ENCODE assay signal across 2 cellular contexts in the genomic region with DNA sequence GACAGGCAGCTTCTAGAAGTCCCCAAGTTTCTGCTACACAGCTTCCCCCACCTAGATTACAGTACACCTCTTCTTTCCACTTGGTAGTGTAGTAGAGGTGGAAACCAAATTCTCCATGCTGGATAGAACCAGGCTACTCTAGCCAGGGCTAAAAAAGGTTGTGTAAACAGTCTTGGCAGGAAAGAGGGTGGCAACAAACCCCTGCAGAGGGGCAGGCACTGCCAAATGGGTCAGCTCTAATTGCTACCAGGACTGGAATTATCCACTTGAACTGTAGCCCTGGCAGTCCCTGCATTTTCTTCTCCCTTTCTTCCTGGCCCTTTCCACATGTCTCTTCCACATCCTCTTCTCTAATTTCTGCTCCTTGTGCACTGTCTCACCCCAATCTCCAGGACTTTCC.
TF ChIP-seq lines count a peak whose summit lies in the region.

No MANE protein-coding gene starts in this region.

TF ChIP-seq in liver, 16 proteins besides CTCF, POLR2A, EP300 and RAD21:
- peak; percentile 34 to 37 for TF ChIP-seq RXRA (IDR thresholded peaks at IDR 0.05)
- peak; percentile 7 to 22 for TF ChIP-seq HNF4A (conservative IDR thresholded peaks at IDR 0.05)
- TF ChIP-seq FOXA1 (IDR thresholded peaks at IDR 0.05): no peak
TF ChIP-seq in liver: peak in this region for 2.

TF ChIP-seq in HepG2, 621 proteins besides CTCF, POLR2A, EP300 and RAD21:
- TF ChIP-seq, protein P1, sequence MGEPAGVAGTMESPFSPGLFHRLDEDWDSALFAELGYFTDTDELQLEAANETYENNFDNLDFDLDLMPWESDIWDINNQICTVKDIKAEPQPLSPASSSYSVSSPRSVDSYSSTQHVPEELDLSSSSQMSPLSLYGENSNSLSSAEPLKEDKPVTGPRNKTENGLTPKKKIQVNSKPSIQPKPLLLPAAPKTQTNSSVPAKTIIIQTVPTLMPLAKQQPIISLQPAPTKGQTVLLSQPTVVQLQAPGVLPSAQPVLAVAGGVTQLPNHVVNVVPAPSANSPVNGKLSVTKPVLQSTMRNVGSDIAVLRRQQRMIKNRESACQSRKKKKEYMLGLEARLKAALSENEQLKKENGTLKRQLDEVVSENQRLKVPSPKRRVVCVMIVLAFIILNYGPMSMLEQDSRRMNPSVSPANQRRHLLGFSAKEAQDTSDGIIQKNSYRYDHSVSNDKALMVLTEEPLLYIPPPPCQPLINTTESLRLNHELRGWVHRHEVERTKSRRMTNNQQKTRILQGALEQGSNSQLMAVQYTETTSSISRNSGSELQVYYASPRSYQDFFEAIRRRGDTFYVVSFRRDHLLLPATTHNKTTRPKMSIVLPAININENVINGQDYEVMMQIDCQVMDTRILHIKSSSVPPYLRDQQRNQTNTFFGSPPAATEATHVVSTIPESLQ (CRISPR knock-in tag; conservative IDR thresholded peaks at IDR 0.05): no peak
- TF ChIP-seq ZNF326 (CRISPR knock-in tag; IDR thresholded peaks at IDR 0.05; ENCODE audit: borderline replicate concordance): no peak
- TF ChIP-seq ZNF12 (CRISPR knock-in tag; IDR thresholded peaks at IDR 0.05): no peak
- no peak for TF ChIP-seq ZSCAN30 (CRISPR knock-in tag; IDR thresholded peaks at IDR 0.05)
- TF ChIP-seq DPF2 (CRISPR knock-in tag; IDR thresholded peaks at IDR 0.05; ENCODE audit: borderline replicate concordance, low read depth): no peak
- TF ChIP-seq SNRNP70 (IDR thresholded peaks at IDR 0.05; ENCODE audit: low read depth, low read length): no peak
- TF ChIP-seq FOXJ3 (CRISPR knock-in tag; IDR thresholded peaks at IDR 0.05; ENCODE audit: borderline replicate concordance): no peak
TF ChIP-seq in HepG2: peak in this region for 0.
